ENCODE assay signal across 8 cellular contexts in genomic region chr11:125112235-125112604, GRCh38. TPM values are rescaled to one million over a fixed set of nuclear protein-coding genes. Genes with fewer than 3 reads are reported as not detected.
DNase-seq lines count a peak whose midpoint lies in the region; ATAC-seq and TF ChIP-seq lines count a peak whose summit lies in the region.

No MANE protein-coding gene starts in this region.

- H4K20me1 ChIP-seq in mammary epithelial cell (ENCODE audit: insufficient read depth, low read length) = no peaks in the 10 kb centered on the region

- CTCF ChIA-PET in A673 (lab: Charles Lee) (no interaction called here), mammary epithelial cell (lab: Charles Lee; ENCODE audit: low non-redundant PET) (no interaction called here)

- no peak overlapping the region for H3K27ac ChIP-seq in A673 (ENCODE audit: low read depth, low read length, poor library complexity, severe bottlenecking)
- H3K27ac ChIP-seq in HUES6 (ENCODE audit: low read depth, low read length) = no peak overlapping the region
- H3K27ac ChIP-seq in mammary epithelial cell (ENCODE audit: insufficient read depth, low read depth, low read length) = no peak overlapping the region

- H3K36me3 ChIP-seq in A673 (ENCODE audit: insufficient read depth, low read length, poor library complexity, severe bottlenecking) (no peaks in the 10 kb centered on the region), HUES6 (ENCODE audit: control insufficient read depth, insufficient read depth, low read length) (no peaks in the 10 kb centered on the region), mammary epithelial cell (ENCODE audit: insufficient read depth, low read length) (no peaks in the 10 kb centered on the region), mucosa of stomach (ENCODE audit: control insufficient read depth, insufficient read depth, low read length) (no peaks in the 10 kb centered on the region)

- H3K9ac ChIP-seq in HUES6 (ENCODE audit: low read length) (no peak overlapping the region), mammary epithelial cell (ENCODE audit: insufficient read depth, low read length) (no peak overlapping the region), mucosa of stomach (ENCODE audit: low read length) (no peak overlapping the region)

- H3K27me3 ChIP-seq in A673 (replicated peaks; ENCODE audit: insufficient read depth, low read depth, low read length, poor library complexity) = peaks cover 8% of the 10 kb centered on the region
- 0 out of 2 replicates have a peak, but pooled peaks cover under 1% of the 10 kb centered on the region for H3K27me3 ChIP-seq in HUES6 (ENCODE audit: control insufficient read depth, insufficient read depth, low read length)
- no peaks in the 10 kb centered on the region for H3K27me3 ChIP-seq in mammary epithelial cell (ENCODE audit: insufficient read depth, low read length)
- peaks cover 6% of the 10 kb centered on the region for H3K27me3 ChIP-seq in mucosa of stomach (ENCODE audit: control insufficient read depth, insufficient read depth, low read length)

- 88% methylated on average over 8 of the region's 8 CpGs for WGBS in mammary epithelial cell (ENCODE audit: low coverage, missing lambda C conversion rate)

- intact Hi-C loops in A673 (cut with micrococcal nuclease; ENCODE audit: unreplicated experiment) = no loop called here
- intact Hi-C loops in mammary epithelial cell (cut with micrococcal nuclease) = no loop called here

- H3K4me3 ChIP-seq in A673 (ENCODE audit: low read depth, low read length, poor library complexity, severe bottlenecking) (peak overlapping the region; percentile 74), HUES6 (ENCODE audit: low read depth, low read length) (peak overlapping the region; percentile 52), mammary epithelial cell (replicated peaks in 1 of 3; ENCODE audit: insufficient read depth in 1 of 3, low read depth in 2 of 3, low read length in 3 of 3) (peak overlapping the region in 2 of 3 experiments; percentile 3 to 72), mucosa of stomach (ENCODE audit: low read length) (peak overlapping the region; percentile 56)

- peak overlapping the region; percentile 19 for H3K4me2 ChIP-seq in mammary epithelial cell (ENCODE audit: insufficient read depth, low read depth, low read length)

- dilution Hi-C loops in mammary epithelial cell (cut with HindIII; ENCODE audit: low sequenced_read_pairs) = no loop called here

- TF ChIP-seq CTCF in A673 (conservative IDR thresholded peaks at IDR 0.05; ENCODE audit: low read depth, low read length) (no peak), mammary epithelial cell (conservative IDR thresholded peaks at IDR 0.05 in 1 of 2, IDR thresholded peaks at IDR 0.05 in 1 of 2; ENCODE audit: extremely low read depth in 1 of 2, insufficient read depth in 1 of 2, low read depth in 1 of 2, low read length in 2 of 2) (no peak)

- ATAC-seq in GM21723 (IDR thresholded peaks at IDR 0.05; ENCODE audit: unreplicated experiment) = no peak

- H3K4me1 ChIP-seq in A673 (ENCODE audit: insufficient read depth, low read length, poor library complexity, severe bottlenecking) (peaks cover 5% of the 10 kb centered on the region), HUES6 (ENCODE audit: control insufficient read depth, insufficient read depth, low read length) (peaks cover 5% of the 10 kb centered on the region; the same call in 1 of the 2 replicates), mammary epithelial cell (ENCODE audit: insufficient read depth, low read length) (peaks cover 4% of the 10 kb centered on the region), mucosa of stomach (ENCODE audit: control insufficient read depth, insufficient read depth, low read length) (peaks cover 3% of the 10 kb centered on the region)

- H3K9me3 ChIP-seq in A673 (ENCODE audit: low read depth, low read length, poor library complexity, severe bottlenecking) = no peaks in the 10 kb centered on the region
- no peaks in the 10 kb centered on the region for H3K9me3 ChIP-seq in HUES6 (ENCODE audit: control insufficient read depth, insufficient read depth, low read depth, low read length)
- H3K9me3 ChIP-seq in mammary epithelial cell (replicated peaks; ENCODE audit: insufficient read depth, low read length) = no peaks in the 10 kb centered on the region
- no peaks in the 10 kb centered on the region for H3K9me3 ChIP-seq in mucosa of stomach (ENCODE audit: control insufficient read depth, low read length)

- peak overlapping the region; percentile 79 for H2AFZ ChIP-seq in mammary epithelial cell (ENCODE audit: low read depth, low read length)

- BruUV-seq in A673 (replicated peaks; lab: Mats Ljungman, UMichigan) (TSS peak; percentile 96), mammary epithelial cell (replicated peaks; lab: Mats Ljungman, UMichigan) (TSS peak; percentile 71)

- DNase-seq in A673 (ENCODE audit: low spot score) (no peak), mammary epithelial cell (no peak), DMS153 treated with DMSO at 0.1 percent for 48 hours (lab: John Stamatoyannopoulos, UW; ENCODE audit: unreplicated experiment) (no peak), mucosa of gallbladder (ENCODE audit: low spot score) (no peak), GM03348 (ENCODE audit: low spot score) (no peak)

- POLR2A ChIA-PET in A673 (lab: Charles Lee; ENCODE audit: low non-redundant PET) = no interaction called here

- in situ Hi-C loops in mammary epithelial cell (cut with MboI; ENCODE audit: low sequenced_read_pairs in 2 of 2) = no loop called here

- H3K79me2 ChIP-seq in mammary epithelial cell (ENCODE audit: insufficient read depth, low read length) = peaks cover 12% of the 10 kb centered on the region

RNA-seq across cellular contexts. Expression of gene TMEM218, which starts 0.8 kb away (rescaled TPM):
- total RNA-seq in A673 (2021) (28.8 and 32.5 TPM in 2 replicates), mammary epithelial cell (10 to 100 TPM; 15.0 to 17.5 TPM), mucosa of gallbladder (18.7 TPM)
- 25.6 TPM for polyA plus RNA-seq in mammary epithelial cell
- polyA minus RNA-seq in mammary epithelial cell = 0.31 TPM

RNA-seq across cellular contexts. Expression of gene SLC37A2, which starts 49.1 kb away (rescaled TPM):
- total RNA-seq in A673 (2021) (0.26 TPM in 1 of 2 replicates, not detected in the other), mammary epithelial cell (10 to 100 TPM; 34.8 to 85.5 TPM), mucosa of gallbladder (7.8 TPM)
- 80.3 TPM for polyA plus RNA-seq in mammary epithelial cell
- 76.7 TPM for polyA minus RNA-seq in mammary epithelial cell

RNA-seq across cellular contexts. Expression of gene PKNOX2, which starts 52.3 kb away (rescaled TPM):
- 1.1 and 1.4 TPM in 2 replicates for total RNA-seq in A673 (2021)
- under 1 TPM; 0.16 to 0.33 TPM for total RNA-seq in mammary epithelial cell
- 0.10 TPM for polyA plus RNA-seq in mammary epithelial cell
- polyA minus RNA-seq in mammary epithelial cell = not detected
- total RNA-seq in mucosa of gallbladder = 5.1 TPM
